ENCODE assay signal across 18 cellular contexts in the genomic region with DNA sequence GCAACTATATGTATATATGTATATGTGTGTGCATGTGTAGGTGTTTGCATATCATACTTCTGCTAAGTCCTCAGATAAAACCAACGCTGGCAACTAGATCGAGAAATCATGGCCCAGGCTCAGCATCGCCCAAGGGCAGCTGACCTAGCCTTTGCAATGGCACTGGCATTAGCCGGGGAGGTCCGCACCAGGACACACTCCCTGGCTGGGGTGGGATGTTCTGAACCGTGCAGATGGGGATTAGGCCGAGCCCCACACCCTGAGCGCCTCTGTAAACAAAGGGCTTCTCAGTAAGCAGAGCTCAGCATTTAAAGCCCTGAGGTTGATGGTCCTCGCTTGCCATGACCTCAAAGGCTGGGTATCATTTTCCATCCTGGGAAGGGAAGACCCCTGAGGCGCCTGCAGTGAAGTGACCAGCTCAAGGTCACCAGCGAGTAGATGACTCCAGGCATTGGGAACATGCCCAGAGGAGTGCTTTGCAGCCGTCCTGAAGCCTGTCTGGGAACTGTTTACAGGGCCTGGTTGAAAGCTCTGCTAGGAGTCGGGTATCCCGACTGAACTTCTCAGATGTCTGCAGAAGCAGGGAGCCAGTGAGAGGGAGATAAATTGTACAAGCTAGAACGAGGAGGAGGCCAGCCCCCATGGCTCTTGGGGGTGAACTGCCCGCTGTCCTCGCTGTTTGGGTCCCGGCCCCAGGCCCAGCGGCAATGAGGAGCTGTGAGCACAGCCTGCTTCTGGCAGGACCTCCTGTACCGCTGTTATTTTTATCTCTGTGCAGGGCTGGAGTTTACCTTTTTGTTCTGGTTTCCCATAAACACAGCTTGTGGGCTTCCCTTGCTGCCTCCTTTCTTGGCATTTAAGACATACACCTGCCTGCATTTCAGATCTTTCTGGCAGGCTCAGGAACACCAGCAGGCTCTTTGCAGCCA. TPM values are rescaled to one million over a fixed set of nuclear protein-coding genes. Genes with fewer than 3 reads are reported as not detected.
A peak's percentile ranks its signal among the peaks of the same experiment; 100 is the strongest.
DNase-seq lines count a peak whose midpoint lies in the region; ATAC-seq and TF ChIP-seq lines count a peak whose summit lies in the region.
"Had no signal": no experiment of that assay in that cellular context is flagged by ENCODE, and none has a peak within 500 bp of the region (broad histone marks: within the 10 kb centered on the region; RNA-seq: fewer than 3 reads in every experiment).

No MANE protein-coding gene starts in this region.

- H3K36me3 Mint-ChIP-seq in activated CD4-positive, alpha-beta memory T cell treated with anti-CD3 and anti-CD28 coated beads, Interleukin-2, amount 10 ng/mL, durations not matched to agents 7 days and 5 days (ENCODE audit: low read depth), result no peaks in the 10 kb centered on the region
- H3K36me3 Mint-ChIP-seq: activated naive CD8-positive, alpha-beta T cell treated with anti-CD3 and anti-CD28 coated beads for 36 hours; CD8-positive, alpha-beta T cell; stimulated activated effector memory CD8-positive, alpha-beta T cell treated with anti-CD3 and anti-CD28 coated beads, Interleukin-12 subunit alpha, Interleukin-12 subunit beta, amount 100 ng/mL, for 72 hours had no signal

- no peaks in the 10 kb centered on the region for H3K27me3 ChIP-seq in WERI-Rb-1 (ENCODE audit: insufficient read depth, low read depth, severe bottlenecking)

- H3K27ac ChIP-seq in C4-2B (peak overlapping the region; percentile 68), WERI-Rb-1 (peak overlapping the region; percentile 84)
- H3K27ac ChIP-seq: skin epidermis had no signal

- peaks cover 4% of the 10 kb centered on the region for H3K4me1 Mint-ChIP-seq in activated CD4-positive, alpha-beta memory T cell treated with anti-CD3 and anti-CD28 coated beads, Interleukin-2, amount 10 ng/mL, durations not matched to agents 7 days and 5 days
- H3K4me1 Mint-ChIP-seq: activated B cell treated with CpG ODN at 0.5 μM for 24 hours; activated naive CD8-positive, alpha-beta T cell treated with anti-CD3 and anti-CD28 coated beads for 36 hours; stimulated activated effector memory CD8-positive, alpha-beta T cell treated with anti-CD3 and anti-CD28 coated beads, Interleukin-12 subunit alpha, Interleukin-12 subunit beta, amount 100 ng/mL, for 72 hours had no signal

- DNase-seq in WERI-Rb-1 (peak; percentile 89), left ventricle myocardium superior (peak; percentile 74), posterior vena cava (ENCODE audit: low spot score) (peak; percentile 23), NCI-H774 (lab: John Stamatoyannopoulos, UW) (no peak), MV-4-11 (lab: John Stamatoyannopoulos, UW) (no peak), dedifferentiated amniotic fluid mesenchymal stem cell (ENCODE audit: extremely low spot score) (no peak)
- no peak for DNase-seq in activated CD4-positive, alpha-beta memory T cell treated with anti-CD3 and anti-CD28 coated beads, Interleukin-2, amount 10 ng/mL, durations not matched to agents 7 days and 5 days
- DNase-seq: activated B cell treated with CpG ODN at 0.5 μM for 24 hours; activated naive CD8-positive, alpha-beta T cell treated with anti-CD3 and anti-CD28 coated beads for 36 hours; activated T-cell treated with anti-CD3 and anti-CD28 coated beads, Interleukin-2, amount 50 U/mL, for 72 hours; CD8-positive, alpha-beta T cell; NCI-H226; SHP77 had no signal

- H3K9me3 Mint-ChIP-seq in activated CD4-positive, alpha-beta memory T cell treated with anti-CD3 and anti-CD28 coated beads, Interleukin-2, amount 10 ng/mL, durations not matched to agents 7 days and 5 days, result no peaks in the 10 kb centered on the region
- H3K9me3 Mint-ChIP-seq: activated naive CD8-positive, alpha-beta T cell treated with anti-CD3 and anti-CD28 coated beads for 36 hours; activated T-cell treated with anti-CD3 and anti-CD28 coated beads, Interleukin-2, amount 50 U/mL, for 72 hours; CD8-positive, alpha-beta T cell; stimulated activated effector memory CD8-positive, alpha-beta T cell treated with anti-CD3 and anti-CD28 coated beads, Interleukin-12 subunit alpha, Interleukin-12 subunit beta, amount 100 ng/mL, for 72 hours; T-helper 1 cell treated with Interleukin-12 subunit alpha and Interleukin-12 subunit beta and Interleukin-4 antibody, amounts not matched to agents 30 μg/mL and 1 μg/mL, for 36 hours had no signal

- peak; percentile 88 for ATAC-seq in left ventricle myocardium superior
- ATAC-seq: activated T-cell treated with anti-CD3 and anti-CD28 coated beads, Interleukin-2, amount 50 U/mL, for 72 hours; CD8-positive, alpha-beta T cell; stimulated activated effector memory CD8-positive, alpha-beta T cell treated with anti-CD3 and anti-CD28 coated beads, Interleukin-12 subunit alpha, Interleukin-12 subunit beta, amount 100 ng/mL, for 72 hours had no signal

- intact Hi-C loops in left ventricle myocardium superior (cut with micrococcal nuclease), result no loop called here
- intact Hi-C loops in posterior vena cava (cut with DNase I), result no loop called here

- H3K4me3 Mint-ChIP-seq in activated CD4-positive, alpha-beta memory T cell treated with anti-CD3 and anti-CD28 coated beads, Interleukin-2, amount 10 ng/mL, durations not matched to agents 7 days and 5 days, result no peak overlapping the region
- H3K4me3 Mint-ChIP-seq: activated B cell treated with CpG ODN at 0.5 μM for 24 hours; activated naive CD8-positive, alpha-beta T cell treated with anti-CD3 and anti-CD28 coated beads for 36 hours; activated T-cell treated with anti-CD3 and anti-CD28 coated beads, Interleukin-2, amount 50 U/mL, for 72 hours; CD8-positive, alpha-beta T cell; stimulated activated effector memory CD8-positive, alpha-beta T cell treated with anti-CD3 and anti-CD28 coated beads, Interleukin-12 subunit alpha, Interleukin-12 subunit beta, amount 100 ng/mL, for 72 hours; T-helper 1 cell treated with Interleukin-12 subunit alpha and Interleukin-12 subunit beta and Interleukin-4 antibody, amounts not matched to agents 30 μg/mL and 1 μg/mL, for 36 hours had no signal

- H3K27me3 Mint-ChIP-seq in activated CD4-positive, alpha-beta memory T cell treated with anti-CD3 and anti-CD28 coated beads, Interleukin-2, amount 10 ng/mL, durations not matched to agents 7 days and 5 days, result peaks cover 15% of the 10 kb centered on the region
- H3K27me3 Mint-ChIP-seq: activated naive CD8-positive, alpha-beta T cell treated with anti-CD3 and anti-CD28 coated beads for 36 hours had no signal

- no peaks in the 10 kb centered on the region for H3K36me3 ChIP-seq in WERI-Rb-1
- H3K36me3 ChIP-seq: HAP-1 had no signal

- H3K4me3 ChIP-seq in WERI-Rb-1 (ENCODE audit: low read depth, low read length), result no peak overlapping the region
- H3K4me3 ChIP-seq: HAP-1, skin epidermis had no signal

- POLR2A ChIA-PET in activated CD4-positive, alpha-beta memory T cell treated with anti-CD3 and anti-CD28 coated beads, Interleukin-2, amount 10 ng/mL, durations not matched to agents 7 days and 5 days (lab: Charles Lee), result interaction anchor here (1.0 to 1.6 kb wide), 2 partner anchors 9 to 16 kb away, joined by 3 to 5 read pairs; no protein-coding TSS in a partner anchor

- no peak for TF ChIP-seq CTCF in C4-2B (conservative IDR thresholded peaks at IDR 0.05)
- TF ChIP-seq CTCF in WERI-Rb-1 (IDR thresholded peaks at IDR 0.05; ENCODE audit: low read depth, low read length), result no peak

- CTCF ChIA-PET in activated CD4-positive, alpha-beta memory T cell treated with anti-CD3 and anti-CD28 coated beads, Interleukin-2, amount 10 ng/mL, durations not matched to agents 7 days and 5 days (lab: Charles Lee), result interaction anchor here (1.5 kb wide), 1 partner anchor 14 kb away, joined by 4 read pairs; no protein-coding TSS in a partner anchor

- H3K9me3 ChIP-seq in WERI-Rb-1 (ENCODE audit: severe bottlenecking), result no peaks in the 10 kb centered on the region
- H3K9me3 ChIP-seq: HAP-1 had no signal

- no peak overlapping the region for H3K27ac Mint-ChIP-seq in activated CD4-positive, alpha-beta memory T cell treated with anti-CD3 and anti-CD28 coated beads, Interleukin-2, amount 10 ng/mL, durations not matched to agents 7 days and 5 days
- H3K27ac Mint-ChIP-seq: activated B cell treated with CpG ODN at 0.5 μM for 24 hours; activated naive CD8-positive, alpha-beta T cell treated with anti-CD3 and anti-CD28 coated beads for 36 hours; activated T-cell treated with anti-CD3 and anti-CD28 coated beads, Interleukin-2, amount 50 U/mL, for 72 hours; CD8-positive, alpha-beta T cell; stimulated activated effector memory CD8-positive, alpha-beta T cell treated with anti-CD3 and anti-CD28 coated beads, Interleukin-12 subunit alpha, Interleukin-12 subunit beta, amount 100 ng/mL, for 72 hours; T-helper 1 cell treated with Interleukin-12 subunit alpha and Interleukin-12 subunit beta and Interleukin-4 antibody, amounts not matched to agents 30 μg/mL and 1 μg/mL, for 36 hours had no signal

RNA-seq across cellular contexts. Expression of a gene that starts 18.4 kb away (rescaled TPM):
- total RNA-seq in left ventricle myocardium superior (54.0 TPM), posterior vena cava (10 to 100 TPM in 1 of 2 donors, 1 to 10 TPM in 1; 9.2 to 20.7 TPM)
- 10 to 100 TPM; 40.0 to 40.4 TPM for total RNA-seq in activated CD4-positive, alpha-beta memory T cell treated with anti-CD3 and anti-CD28 coated beads, Interleukin-2, amount 10 ng/mL, durations not matched to agents 7 days and 5 days

Comparison
In these comparisons a context has a peak if more than half of its experiments do, and no peak if none do; other contexts are left out.
1. DNase-seq: peak in WERI-Rb-1 (single experiment), left ventricle myocardium superior (single experiment) and posterior vena cava (single experiment); none in NCI-H774 (single experiment), MV-4-11 (single experiment), activated CD4-positive, alpha-beta memory T cell treated with anti-CD3 and anti-CD28 coated beads, Interleukin-2, amount 10 ng/mL, durations not matched to agents 7 days and 5 days (single experiment) and dedifferentiated amniotic fluid mesenchymal stem cell (single experiment).